7 cellular contexts compared by ENCODE assay signal in the genomic region with DNA sequence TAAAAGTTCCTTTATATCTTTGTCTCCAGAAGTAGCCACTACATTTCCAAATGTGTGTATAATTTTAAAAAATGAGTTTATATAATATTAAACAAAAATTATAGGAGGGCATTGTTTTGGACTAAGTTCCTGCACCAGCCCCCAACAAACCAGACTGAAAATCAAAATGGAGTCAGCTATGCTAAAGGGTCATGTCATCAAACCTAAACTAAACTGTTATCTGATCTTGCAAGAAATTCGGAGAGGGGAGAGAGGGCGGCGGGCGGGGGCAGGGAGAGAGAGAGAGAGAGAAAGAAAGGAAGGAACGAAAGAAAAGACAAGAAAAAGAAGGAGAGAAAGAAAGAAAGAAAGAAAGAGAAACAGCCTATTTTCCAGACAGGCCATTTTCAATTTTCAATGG.
"Had no signal": no experiment of that assay in that cellular context is flagged by ENCODE, and none has a peak within 500 bp of the region (broad histone marks: within the 10 kb centered on the region; RNA-seq: fewer than 3 reads in every experiment).

No MANE protein-coding gene starts in this region.

- FAIRE-seq: H1, H54, HTR-8/SVneo had no signal

- H3K27ac Mint-ChIP-seq: GM23338, H9 had no signal

- H3K9me3 Mint-ChIP-seq: GM23338, H9 had no signal

- H3K4me2 ChIP-seq: GM23338 had no signal

- H2AFZ ChIP-seq: GM23338 had no signal

- DNase-seq: H9, HCEC 1CT, IMR-90 had no signal

- H3K4me1 Mint-ChIP-seq: H9 had no signal

- H3K4me3 Mint-ChIP-seq: GM23338, H9 had no signal

- H3K4me3 ChIP-seq: GM23338 had no signal

- ATAC-seq: GM23338 had no signal
